In the genomic region with DNA sequence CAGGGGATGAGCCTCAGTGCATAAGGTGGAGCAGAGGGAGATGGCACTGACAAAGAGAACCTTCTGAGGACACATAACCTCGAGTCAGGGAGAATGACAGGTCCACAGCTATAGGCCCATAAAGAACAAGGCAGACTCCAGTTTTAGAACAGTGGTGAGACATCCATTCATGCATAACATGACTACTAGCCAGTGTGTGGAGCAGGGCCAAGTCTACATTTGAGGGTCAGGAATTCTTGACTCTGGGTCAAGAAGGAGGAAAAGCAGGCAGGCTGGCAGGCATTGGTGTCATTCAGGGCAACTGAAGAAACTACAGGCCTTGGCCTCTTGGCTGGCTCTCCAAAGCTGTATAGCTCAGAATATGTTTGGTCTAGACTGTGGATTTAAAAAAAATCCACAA, we compare ENCODE assay signal across 30 cellular contexts. TPM values are rescaled to one million over a fixed set of nuclear protein-coding genes. Genes with fewer than 3 reads are reported as not detected.
DNase-seq lines count a peak whose midpoint lies in the region; ATAC-seq and TF ChIP-seq lines count a peak whose summit lies in the region.
"Had no signal": no experiment of that assay in that cellular context is flagged by ENCODE, and none has a peak within 500 bp of the region (broad histone marks: within the 10 kb centered on the region; RNA-seq: fewer than 3 reads in every experiment).

No MANE protein-coding gene starts in this region.

- ATAC-seq in left lung = no peak
- ATAC-seq in activated T-cell treated with anti-CD3 and anti-CD28 coated beads, Interleukin-2, amount 50 U/mL, for 72 hours (replicated peaks in 1 of 2) = no peak
- ATAC-seq: activated CD8-positive, alpha-beta memory T cell treated with anti-CD3 and anti-CD28 coated beads, Interleukin-2, amount 10 ng/mL, durations not matched to agents 7 days and 5 days; naive thymus-derived CD4-positive, alpha-beta T cell; psoas muscle had no signal

- no TSS peak for BruUV-seq in MCF 10A (replicated peaks; lab: Mats Ljungman, UMichigan)

- H3K27me3 Mint-ChIP-seq in MCF 10A (ENCODE audit: insufficient read depth, unreplicated experiment) = no peaks in the 10 kb centered on the region
- peaks cover 6% of the 10 kb centered on the region for H3K27me3 Mint-ChIP-seq in activated T-cell treated with anti-CD3 and anti-CD28 coated beads, Interleukin-2, amount 50 U/mL, for 72 hours (ENCODE audit: low read depth)
- H3K27me3 Mint-ChIP-seq: activated B cell treated with CpG ODN at 0.5 μM for 24 hours had no signal

- peak; percentile 64 for DNase-seq in MCF 10A (ENCODE audit: unreplicated experiment)
- no peak for DNase-seq in breast epithelium (ENCODE audit: low spot score in 2 of 2)
- peak; percentile 34 for DNase-seq in adipocyte (ENCODE audit: low read depth)
- peak; percentile 48 for DNase-seq in fibroblast of the aortic adventitia (ENCODE audit: low read depth)
- no peak for DNase-seq in left lung
- DNase-seq in vagina (ENCODE audit: extremely low spot score in 2 of 2) = no peak
- no peak for DNase-seq in NCI-H82 (lab: John Stamatoyannopoulos, UW)
- DNase-seq in activated T-cell treated with anti-CD3 and anti-CD28 coated beads, Interleukin-2, amount 50 U/mL, for 72 hours = no peak
- DNase-seq: 8988T; activated B cell treated with CpG ODN at 0.5 μM for 24 hours; activated CD8-positive, alpha-beta memory T cell treated with anti-CD3 and anti-CD28 coated beads, Interleukin-2, amount 10 ng/mL, durations not matched to agents 7 days and 5 days; activated naive CD4-positive, alpha-beta T cell treated with anti-CD3 and anti-CD28 coated beads for 36 hours; CD4-positive, alpha-beta T cell; colonic mucosa; effector CD8-positive, alpha-beta T cell; KBM-7; mesenchymal stem cell; naive thymus-derived CD4-positive, alpha-beta T cell; NCI-H1417 treated with DMSO at 0.1 percent for 48 hours; NCI-H345; psoas muscle; Right ventricle myocardium superior; stimulated activated CD4-positive, alpha-beta T cell treated with anti-CD3 and anti-CD28 coated beads, Interleukin-15, amount 100 ng/mL, for 24 hours; stimulated activated naive CD4-positive, alpha-beta T cell; T1000 had no signal

- CTCF ChIA-PET in MCF 10A (lab: Yijun Ruan, JAX) = no interaction called here

- H3K9me3 Mint-ChIP-seq in MCF 10A (ENCODE audit: unreplicated experiment) = no peaks in the 10 kb centered on the region
- no peaks in the 10 kb centered on the region for H3K9me3 Mint-ChIP-seq in activated T-cell treated with anti-CD3 and anti-CD28 coated beads, Interleukin-2, amount 50 U/mL, for 72 hours
- H3K9me3 Mint-ChIP-seq: activated B cell treated with CpG ODN at 0.5 μM for 24 hours; activated naive CD4-positive, alpha-beta T cell treated with anti-CD3 and anti-CD28 coated beads for 36 hours; activated T-helper 1 cell treated with anti-CD3 and anti-CD28 coated beads, Interleukin-12 subunit alpha, Interleukin-12 subunit beta, Interleukin-2, Interleukin-4 antibody, amounts not matched to agents 30 ng/mL and 10 ng/mL and 1 ng/mL, durations not matched to agents 14 hours and 24 hours and 36 hours; CD4-positive, alpha-beta T cell had no signal

- no peaks in the 10 kb centered on the region for H3K27me3 ChIP-seq in breast epithelium
- H3K27me3 ChIP-seq in adipocyte (replicated peaks; ENCODE audit: control insufficient read depth, insufficient read depth, low read length) = no peaks in the 10 kb centered on the region
- no peaks in the 10 kb centered on the region for H3K27me3 ChIP-seq in left lung
- no peaks in the 10 kb centered on the region for H3K27me3 ChIP-seq in vagina
- H3K27me3 ChIP-seq: colonic mucosa, hepatocyte had no signal

- H3K9me3 ChIP-seq in breast epithelium (no peaks in the 10 kb centered on the region), adipocyte (ENCODE audit: control insufficient read depth, low read length) (no peaks in the 10 kb centered on the region), left lung (no peaks in the 10 kb centered on the region), vagina (no peaks in the 10 kb centered on the region)
- H3K9me3 ChIP-seq: colonic mucosa, psoas muscle had no signal

- POLR2A ChIA-PET in MCF 10A (lab: Yijun Ruan, JAX) = interaction anchor here (1.2 to 1.7 kb wide), 2 partner anchors 9 to 30 kb away, joined by 3 to 4 read pairs; no protein-coding TSS in a partner anchor

- TF ChIP-seq POLR2A in breast epithelium (IDR thresholded peaks at IDR 0.05) (no peak), vagina (IDR thresholded peaks at IDR 0.05) (no peak)

- intact Hi-C loops in MCF 10A (cut with micrococcal nuclease) = no loop called here
- intact Hi-C loops in breast epithelium (cut with DNase I; ENCODE audit: low total_unique reads) = no loop called here
- intact Hi-C loops in left lung (cut with DNase I) = no loop called here
- intact Hi-C loops in vagina (cut with DNase I) = no loop called here

- H3K4me1 Mint-ChIP-seq in MCF 10A (ENCODE audit: insufficient read depth, unreplicated experiment) = peaks cover 32% of the 10 kb centered on the region
- H3K4me1 Mint-ChIP-seq in activated T-cell treated with anti-CD3 and anti-CD28 coated beads, Interleukin-2, amount 50 U/mL, for 72 hours (ENCODE audit: low read depth) = no peaks in the 10 kb centered on the region
- H3K4me1 Mint-ChIP-seq: activated B cell treated with CpG ODN at 0.5 μM for 24 hours; activated CD8-positive, alpha-beta memory T cell treated with anti-CD3 and anti-CD28 coated beads, Interleukin-2, amount 10 ng/mL, durations not matched to agents 7 days and 5 days; naive thymus-derived CD4-positive, alpha-beta T cell had no signal

- H3K4me1 ChIP-seq in breast epithelium (no peaks in the 10 kb centered on the region), adipocyte (ENCODE audit: control insufficient read depth, insufficient read depth, low read length) (peaks cover 41% of the 10 kb centered on the region), left lung (no peaks in the 10 kb centered on the region), vagina (no peaks in the 10 kb centered on the region)
- H3K4me1 ChIP-seq: colonic mucosa, psoas muscle had no signal

- no peak overlapping the region for H3K27ac Mint-ChIP-seq in MCF 10A (ENCODE audit: low read depth, unreplicated experiment)
- H3K27ac Mint-ChIP-seq in activated T-cell treated with anti-CD3 and anti-CD28 coated beads, Interleukin-2, amount 50 U/mL, for 72 hours = no peak overlapping the region
- H3K27ac Mint-ChIP-seq: activated B cell treated with CpG ODN at 0.5 μM for 24 hours; activated CD8-positive, alpha-beta memory T cell treated with anti-CD3 and anti-CD28 coated beads, Interleukin-2, amount 10 ng/mL, durations not matched to agents 7 days and 5 days; activated naive CD4-positive, alpha-beta T cell treated with anti-CD3 and anti-CD28 coated beads for 36 hours; activated T-helper 1 cell treated with anti-CD3 and anti-CD28 coated beads, Interleukin-12 subunit alpha, Interleukin-12 subunit beta, Interleukin-2, Interleukin-4 antibody, amounts not matched to agents 30 ng/mL and 10 ng/mL and 1 ng/mL, durations not matched to agents 14 hours and 24 hours and 36 hours; CD4-positive, alpha-beta T cell; naive thymus-derived CD4-positive, alpha-beta T cell had no signal

- H3K27ac ChIP-seq in breast epithelium (no peak overlapping the region), left lung (no peak overlapping the region), vagina (no peak overlapping the region)
- H3K27ac ChIP-seq: colonic mucosa, epithelial cell of prostate, hepatocyte, psoas muscle had no signal

- no peak overlapping the region for H3K4me3 Mint-ChIP-seq in MCF 10A (ENCODE audit: unreplicated experiment)
- H3K4me3 Mint-ChIP-seq in activated T-cell treated with anti-CD3 and anti-CD28 coated beads, Interleukin-2, amount 50 U/mL, for 72 hours = no peak overlapping the region
- H3K4me3 Mint-ChIP-seq: activated B cell treated with CpG ODN at 0.5 μM for 24 hours; activated CD8-positive, alpha-beta memory T cell treated with anti-CD3 and anti-CD28 coated beads, Interleukin-2, amount 10 ng/mL, durations not matched to agents 7 days and 5 days; activated naive CD4-positive, alpha-beta T cell treated with anti-CD3 and anti-CD28 coated beads for 36 hours; activated T-helper 1 cell treated with anti-CD3 and anti-CD28 coated beads, Interleukin-12 subunit alpha, Interleukin-12 subunit beta, Interleukin-2, Interleukin-4 antibody, amounts not matched to agents 30 ng/mL and 10 ng/mL and 1 ng/mL, durations not matched to agents 14 hours and 24 hours and 36 hours; CD4-positive, alpha-beta T cell; naive thymus-derived CD4-positive, alpha-beta T cell had no signal

- peaks cover 2% of the 10 kb centered on the region for H3K36me3 Mint-ChIP-seq in MCF 10A (ENCODE audit: insufficient read depth, unreplicated experiment)
- no peaks in the 10 kb centered on the region for H3K36me3 Mint-ChIP-seq in activated T-cell treated with anti-CD3 and anti-CD28 coated beads, Interleukin-2, amount 50 U/mL, for 72 hours (ENCODE audit: insufficient read depth in 2 of 2)
- H3K36me3 Mint-ChIP-seq: activated CD8-positive, alpha-beta memory T cell treated with anti-CD3 and anti-CD28 coated beads, Interleukin-2, amount 10 ng/mL, durations not matched to agents 7 days and 5 days; naive thymus-derived CD4-positive, alpha-beta T cell had no signal

- no peak overlapping the region for H3K9ac ChIP-seq in adipocyte (ENCODE audit: low read length)

- H3K36me3 ChIP-seq in breast epithelium = no peaks in the 10 kb centered on the region
- no peaks in the 10 kb centered on the region for H3K36me3 ChIP-seq in adipocyte (ENCODE audit: control insufficient read depth, insufficient read depth, low read length, severe bottlenecking)
- no peaks in the 10 kb centered on the region for H3K36me3 ChIP-seq in left lung
- no peaks in the 10 kb centered on the region for H3K36me3 ChIP-seq in vagina
- H3K36me3 ChIP-seq: colonic mucosa had no signal

- H3K4me3 ChIP-seq in breast epithelium (no peak overlapping the region), adipocyte (ENCODE audit: low read length) (no peak overlapping the region), fibroblast of the aortic adventitia (ENCODE audit: low read depth, low read length) (no peak overlapping the region), left lung (no peak overlapping the region), vagina (no peak overlapping the region)
- H3K4me3 ChIP-seq: colonic mucosa, hepatocyte, psoas muscle had no signal

- TF ChIP-seq CTCF in MCF 10A (IDR thresholded peaks at IDR 0.05; ENCODE audit: unreplicated experiment) = no peak
- no peak for TF ChIP-seq CTCF in breast epithelium (IDR thresholded peaks at IDR 0.05)
- TF ChIP-seq CTCF in fibroblast of the aortic adventitia (IDR thresholded peaks at IDR 0.05; ENCODE audit: insufficient read depth, low read length) = no peak
- no peak for TF ChIP-seq CTCF in left lung (IDR thresholded peaks at IDR 0.05)
- no peak for TF ChIP-seq CTCF in vagina (IDR thresholded peaks at IDR 0.05)

RNA-seq across cellular contexts. Expression of a gene that starts 54.9 kb away (rescaled TPM):
- total RNA-seq in MCF 10A (2022) (not detected in 2 replicates), breast epithelium (not detected), fibroblast of the aortic adventitia (ENCODE audit: low replicate concordance) (not detected in 2 replicates), left lung (not detected), vagina (not detected)
- total RNA-seq in activated T-cell treated with anti-CD3 and anti-CD28 coated beads, Interleukin-2, amount 50 U/mL, for 72 hours = not detected
- total RNA-seq: activated B cell treated with CpG ODN at 0.5 μM for 24 hours; activated CD8-positive, alpha-beta memory T cell treated with anti-CD3 and anti-CD28 coated beads, Interleukin-2, amount 10 ng/mL, durations not matched to agents 7 days and 5 days; activated naive CD4-positive, alpha-beta T cell treated with anti-CD3 and anti-CD28 coated beads for 36 hours; activated T-helper 1 cell treated with anti-CD3 and anti-CD28 coated beads, Interleukin-12 subunit alpha, Interleukin-12 subunit beta, Interleukin-2, Interleukin-4 antibody, amounts not matched to agents 30 ng/mL and 10 ng/mL and 1 ng/mL, durations not matched to agents 14 hours and 24 hours and 36 hours; CD4-positive, alpha-beta T cell; colonic mucosa; frontal cortex; naive thymus-derived CD4-positive, alpha-beta T cell; psoas muscle; Right ventricle myocardium superior; temporal lobe had no signal

Comparison
In these comparisons a context has a peak if more than half of its experiments do, and no peak if none do; other contexts are left out.
1. DNase-seq: peak in MCF 10A (single experiment), adipocyte (single experiment) and fibroblast of the aortic adventitia (single experiment); none in breast epithelium (0 of 2), left lung (0 of 2), vagina (0 of 2), NCI-H82 (single experiment) and activated T-cell treated with anti-CD3 and anti-CD28 coated beads, Interleukin-2, amount 50 U/mL, for 72 hours (0 of 2).